In the genomic region with DNA sequence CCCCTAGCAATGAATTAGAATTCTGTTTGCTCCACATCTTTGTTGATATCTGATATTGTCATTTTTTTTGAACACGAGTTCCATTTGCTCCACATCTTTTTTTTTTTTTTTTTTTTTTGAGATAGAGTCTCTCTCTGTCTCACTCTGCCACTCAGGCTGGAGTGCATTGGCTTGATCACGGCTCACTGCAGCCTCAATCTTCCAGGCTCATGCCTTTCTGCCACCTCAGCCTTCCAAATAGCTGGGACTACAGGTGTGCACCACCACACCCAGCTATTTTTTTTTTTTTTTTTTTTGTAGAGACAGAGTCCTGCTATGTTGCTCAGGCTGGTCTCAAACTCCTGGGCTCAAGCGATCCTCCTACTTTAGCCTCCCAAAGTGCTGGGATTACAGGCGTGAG, we compare ENCODE assay signal across 2 cellular contexts. TPM values are rescaled to one million over a fixed set of nuclear protein-coding genes. Genes with fewer than 3 reads are reported as not detected.
DNase-seq lines count a peak whose midpoint lies in the region; TF ChIP-seq lines count a peak whose summit lies in the region.
"Not testable (repeated sequence)": the region's sequence is repeated elsewhere in the genome, so short reads cannot be mapped to it uniquely, and the experiment has no call there.

No MANE protein-coding gene starts in this region.

- peak overlapping the region in 2 of 3 experiments; percentile 29 to 77; a peak in 1 of 7 replicates for H3K27ac Mint-ChIP-seq in H9

- not testable (repeated sequence) for H4K12ac ChIP-seq in trophoblast cell (ENCODE audit: low read depth, low read length)

- H4K8ac ChIP-seq in H9 (replicated peaks; ENCODE audit: insufficient read length, low read depth, low read length); trophoblast cell (ENCODE audit: low read depth, low read length): not testable (repeated sequence)

- H3K27me3 ChIP-seq in H9 (ENCODE audit: insufficient read depth, low read length); trophoblast cell (ENCODE audit: insufficient read depth, low read length): not testable (repeated sequence)

- not testable (repeated sequence) for H4K91ac ChIP-seq in H9 (ENCODE audit: insufficient read length, low read depth, low read length); trophoblast cell (ENCODE audit: low read depth, low read length)

- not testable (repeated sequence) for H3K9ac ChIP-seq in H9 (ENCODE audit: extremely low read depth, insufficient read length, low read length); trophoblast cell (ENCODE audit: low read length)

- not testable (repeated sequence) for H3K4me2 ChIP-seq in H9 (ENCODE audit: insufficient read depth, insufficient read length, low read length); trophoblast cell (ENCODE audit: low read length)

- H3K36me3 ChIP-seq in trophoblast cell (ENCODE audit: control insufficient read depth in 1 of 2, insufficient read depth in 2 of 2, low read length in 2 of 2): not testable (repeated sequence)

- H3K27me3 Mint-ChIP-seq in H9 (ENCODE audit: low read depth): not testable (repeated sequence)

- not testable (repeated sequence) for H2BK120ac ChIP-seq in H9 (ENCODE audit: low read depth, low read length, poor library complexity, severe bottlenecking); trophoblast cell (ENCODE audit: insufficient read depth, low read length, poor library complexity)

- not testable (repeated sequence) for H3K4me1 Mint-ChIP-seq in H9

- not testable (repeated sequence) for H2BK5ac ChIP-seq in H9 (ENCODE audit: insufficient read length, low read length); trophoblast cell (ENCODE audit: low read depth, low read length, poor library complexity)

- H3K9me3 ChIP-seq in H9 (ENCODE audit: control insufficient read depth, low read depth, low read length); trophoblast cell (ENCODE audit: insufficient read depth, low read depth, low read length): not testable (repeated sequence)

- not testable (repeated sequence) for TF ChIP-seq CTCF in H9 (conservative IDR thresholded peaks at IDR 0.05)

- not testable (repeated sequence) for H3T11ph ChIP-seq in H9 (ENCODE audit: low read length)

- H3K18ac ChIP-seq in H9 (ENCODE audit: insufficient read length, low read depth, low read length); trophoblast cell (ENCODE audit: low read length): not testable (repeated sequence)

- H4K20me1 ChIP-seq in H9 (ENCODE audit: control insufficient read depth, insufficient read depth, insufficient read length): not testable (repeated sequence)

- not testable (repeated sequence) for H2BK15ac ChIP-seq in H9 (ENCODE audit: low read depth, low read length)

- H2AFZ ChIP-seq in H9 (ENCODE audit: low read length); trophoblast cell (ENCODE audit: insufficient read depth, low read length, poor library complexity): not testable (repeated sequence)

- H3K36me3 Mint-ChIP-seq in H9 (ENCODE audit: insufficient read depth in 1 of 3, low read depth in 3 of 3): not testable (repeated sequence)

- not testable (repeated sequence) for H3K4ac ChIP-seq in H9 (ENCODE audit: low read depth, low read length); trophoblast cell (ENCODE audit: low read depth, low read length)

- not testable (repeated sequence) for H3K4me3 Mint-ChIP-seq in H9

- not testable (repeated sequence) for H4K5ac ChIP-seq in H9 (ENCODE audit: insufficient read length, low read depth, low read length)

- not testable (repeated sequence) for H3K9me3 Mint-ChIP-seq in H9

- H3K27ac ChIP-seq in H9 (ENCODE audit: insufficient read length, low read depth, low read length); trophoblast cell (ENCODE audit: low read depth, low read length): not testable (repeated sequence)

- not testable (repeated sequence) for H2AK5ac ChIP-seq in H9 (ENCODE audit: insufficient read length, low read length); trophoblast cell (ENCODE audit: low read length)

- H3K4me1 ChIP-seq in H9 (ENCODE audit: insufficient read depth, low read length); trophoblast cell (ENCODE audit: control insufficient read depth in 1 of 2, insufficient read depth in 2 of 2, low read length in 2 of 2): not testable (repeated sequence)

- not testable (repeated sequence) for H2BK12ac ChIP-seq in H9 (ENCODE audit: insufficient read length, low read depth, low read length); trophoblast cell (ENCODE audit: low read length)

- not testable (repeated sequence) for H3K14ac ChIP-seq in H9 (ENCODE audit: insufficient read depth, low read length); trophoblast cell (ENCODE audit: low read length)

- not testable (repeated sequence) for H3K23me2 ChIP-seq in H9 (ENCODE audit: insufficient read length, low read depth, low read length, poor library complexity, severe bottlenecking)

- DNase-seq in H9: not testable (repeated sequence)
- peak; percentile 53 to 61 for DNase-seq in trophoblast cell

- H3K56ac ChIP-seq in H9 (ENCODE audit: insufficient read length, low read depth, low read length): not testable (repeated sequence)

- H3K4me3 ChIP-seq in trophoblast cell (ENCODE audit: low read depth, low read length): not testable (repeated sequence)

- WGBS in H9 (ENCODE audit: extremely low coverage, insufficient read length, low lambda C conversion rate): no CpG with 5 or more reads among the region's 4 CpGs
- no CpG with 5 or more reads among the region's 4 CpGs for WGBS in trophoblast cell (ENCODE audit: extremely low coverage, insufficient coverage, insufficient read length)

- not testable (repeated sequence) for H3K23ac ChIP-seq in H9 (ENCODE audit: insufficient read length, low read depth, low read length); trophoblast cell (ENCODE audit: low read length)

- H2BK20ac ChIP-seq in H9 (ENCODE audit: low read depth, low read length, poor library complexity, severe bottlenecking): not testable (repeated sequence)

- not testable (repeated sequence) for H3K79me1 ChIP-seq in H9 (ENCODE audit: insufficient read depth, low read depth, low read length, poor library complexity, severe bottlenecking); trophoblast cell (ENCODE audit: low read length)

- H3K79me2 ChIP-seq in H9 (ENCODE audit: insufficient read depth, low read length); trophoblast cell (ENCODE audit: control insufficient read depth, insufficient read depth, low read length, poor library complexity): not testable (repeated sequence)

RNA-seq across cellular contexts. Expression of a gene that starts 22.4 kb away (rescaled TPM):
- total RNA-seq in H9 (2021): 8.1 and 12.9 TPM in 2 replicates
- 9.0 and 9.4 TPM in 2 replicates for polyA plus RNA-seq in trophoblast cell (2013)

RNA-seq across cellular contexts. Expression of a gene that starts 29.2 kb away (rescaled TPM):
- 50.9 and 56.0 TPM in 2 replicates for total RNA-seq in H9 (2021)
- polyA plus RNA-seq in trophoblast cell (2013): 44.5 and 45.0 TPM in 2 replicates
